Comparison of ENCODE assay signal across 1 cellular context in genomic region chr15:77416954-77417353, GRCh38.
TF ChIP-seq lines count a peak whose summit lies in the region.

No MANE protein-coding gene starts in this region.

TF ChIP-seq in HepG2, 621 proteins besides CTCF, POLR2A, EP300 and RAD21:
- peak; percentile 22 for TF ChIP-seq HNRNPK (IDR thresholded peaks at IDR 0.05; ENCODE audit: low read depth, low read length, poor library complexity, severe bottlenecking)
- TF ChIP-seq IRF2 (CRISPR knock-in tag; IDR thresholded peaks at IDR 0.05) = no peak
- no peak for TF ChIP-seq MBNL3 (CRISPR knock-in tag; conservative IDR thresholded peaks at IDR 0.05)
